In the genomic region with DNA sequence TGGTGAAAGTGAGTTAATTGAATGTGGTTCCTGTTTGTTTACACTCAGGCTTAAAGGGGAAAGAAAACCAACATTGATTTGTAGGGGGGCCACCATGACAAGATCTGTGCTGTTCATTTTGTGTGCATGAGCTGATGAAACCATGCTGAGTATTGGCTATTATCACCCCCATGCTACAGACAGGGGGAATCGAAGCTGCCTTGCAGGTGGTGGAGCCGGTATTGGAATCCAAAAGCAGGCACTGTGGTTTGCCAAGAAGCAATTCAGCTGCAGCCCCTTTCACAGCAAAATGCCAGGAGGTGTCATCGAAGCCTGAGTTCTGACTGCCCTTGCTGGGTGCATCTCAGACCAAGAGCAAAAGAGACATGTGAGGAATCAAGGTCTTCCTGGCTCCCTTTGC, we compare ENCODE assay signal across 26 cellular contexts.
"Had no signal": no experiment of that assay in that cellular context is flagged by ENCODE, and none has a peak within 500 bp of the region (broad histone marks: within the 10 kb centered on the region; RNA-seq: fewer than 3 reads in every experiment).

No MANE protein-coding gene starts in this region.

- H3K36me3 Mint-ChIP-seq: stimulated activated memory B cell treated with anti-CD40 and anti-IgM and Interleukin-4, amounts not matched to agents 10 μg/mL and 1 μg/mL and 100 μg/mL, for 72 hours; type B pancreatic cell had no signal

- ATAC-seq: effector memory CD8-positive, alpha-beta T cell; heart right ventricle; left ventricle myocardium superior; lower lobe of right lung; sciatic nerve; stimulated activated memory B cell treated with anti-CD40 and anti-IgM and Interleukin-4, amounts not matched to agents 10 μg/mL and 1 μg/mL and 100 μg/mL, for 72 hours; stimulated activated naive CD8-positive, alpha-beta T cell treated with anti-CD3 and anti-CD28 coated beads, Interleukin-15, Interleukin-2, amounts not matched to agents 100 U/mL and 50 U/mL, for 24 hours had no signal

- H3K4me1 Mint-ChIP-seq: neural crest cell had no signal

- H3K9me3 Mint-ChIP-seq: effector memory CD8-positive, alpha-beta T cell; natural killer cell treated with Interleukin-12 subunit alpha and Interleukin-12 subunit beta and Interleukin-15 and Interleukin-18, amount 100 ng/mL, for 72 hours had no signal

- H3K27me3 ChIP-seq: esophagus squamous epithelium, heart right ventricle, right atrium auricular region, testis, tibial artery had no signal

- DNase-seq: cortex of kidney; effector memory CD8-positive, alpha-beta T cell; erythroblast; esophagus squamous epithelium; foreskin melanocyte; glutamatergic neuron; heart right ventricle; hippocampal formation; kidney glomerular epithelial cell; left ventricle myocardium superior; lower lobe of right lung; stimulated activated CD4-positive, alpha-beta T cell treated with anti-CD3 and anti-CD28 coated beads, Interleukin-12 subunit alpha, Interleukin-12 subunit beta, amount 100 ng/mL, for 4 hours; stimulated activated CD4-positive, alpha-beta T cell treated with anti-CD3 and anti-CD28 coated beads, Interleukin-1b, Interleukin-23, amount 100 ng/mL, for 48 hours; stimulated activated CD4-positive, alpha-beta T cell treated with anti-CD3 and anti-CD28 coated beads, Interleukin-4, amount 100 ng/mL, for 1 hour; stimulated activated naive CD8-positive, alpha-beta T cell treated with anti-CD3 and anti-CD28 coated beads, Interleukin-15, Interleukin-2, amounts not matched to agents 100 U/mL and 50 U/mL, for 24 hours; substantia nigra; testis; tibial artery had no signal

- H3K36me3 ChIP-seq: esophagus squamous epithelium, heart right ventricle, lower lobe of right lung, prostate gland, right atrium auricular region, tibial artery had no signal

- H3K27ac Mint-ChIP-seq: effector memory CD8-positive, alpha-beta T cell; natural killer cell treated with Interleukin-12 subunit alpha and Interleukin-12 subunit beta and Interleukin-15 and Interleukin-18, amount 100 ng/mL, for 72 hours; stimulated activated memory B cell treated with anti-CD40 and anti-IgM and Interleukin-4, amounts not matched to agents 10 μg/mL and 1 μg/mL and 100 μg/mL, for 72 hours; type B pancreatic cell had no signal

- H3K9me3 ChIP-seq: esophagus squamous epithelium, lower lobe of right lung, prostate gland, testis had no signal

- H3K4me3 Mint-ChIP-seq: effector memory CD8-positive, alpha-beta T cell; natural killer cell treated with Interleukin-12 subunit alpha and Interleukin-12 subunit beta and Interleukin-15 and Interleukin-18, amount 100 ng/mL, for 72 hours; neural crest cell; stimulated activated memory B cell treated with anti-CD40 and anti-IgM and Interleukin-4, amounts not matched to agents 10 μg/mL and 1 μg/mL and 100 μg/mL, for 72 hours; type B pancreatic cell had no signal

- H3K27ac ChIP-seq: esophagus squamous epithelium, heart right ventricle, lower lobe of right lung, prostate gland, right atrium auricular region, testis, tibial artery had no signal

- H3K4me1 ChIP-seq: esophagus squamous epithelium, heart right ventricle, lower lobe of right lung, prostate gland, right atrium auricular region, testis, tibial artery had no signal

- H3K27me3 Mint-ChIP-seq: type B pancreatic cell had no signal

- H3K4me3 ChIP-seq: esophagus squamous epithelium, heart right ventricle, lower lobe of right lung, prostate gland, right atrium auricular region, smooth muscle cell, testis, tibial artery had no signal

- H3K4me2 ChIP-seq: smooth muscle cell had no signal
